Comparison of ENCODE assay signal across 24 cellular contexts in the genomic region with DNA sequence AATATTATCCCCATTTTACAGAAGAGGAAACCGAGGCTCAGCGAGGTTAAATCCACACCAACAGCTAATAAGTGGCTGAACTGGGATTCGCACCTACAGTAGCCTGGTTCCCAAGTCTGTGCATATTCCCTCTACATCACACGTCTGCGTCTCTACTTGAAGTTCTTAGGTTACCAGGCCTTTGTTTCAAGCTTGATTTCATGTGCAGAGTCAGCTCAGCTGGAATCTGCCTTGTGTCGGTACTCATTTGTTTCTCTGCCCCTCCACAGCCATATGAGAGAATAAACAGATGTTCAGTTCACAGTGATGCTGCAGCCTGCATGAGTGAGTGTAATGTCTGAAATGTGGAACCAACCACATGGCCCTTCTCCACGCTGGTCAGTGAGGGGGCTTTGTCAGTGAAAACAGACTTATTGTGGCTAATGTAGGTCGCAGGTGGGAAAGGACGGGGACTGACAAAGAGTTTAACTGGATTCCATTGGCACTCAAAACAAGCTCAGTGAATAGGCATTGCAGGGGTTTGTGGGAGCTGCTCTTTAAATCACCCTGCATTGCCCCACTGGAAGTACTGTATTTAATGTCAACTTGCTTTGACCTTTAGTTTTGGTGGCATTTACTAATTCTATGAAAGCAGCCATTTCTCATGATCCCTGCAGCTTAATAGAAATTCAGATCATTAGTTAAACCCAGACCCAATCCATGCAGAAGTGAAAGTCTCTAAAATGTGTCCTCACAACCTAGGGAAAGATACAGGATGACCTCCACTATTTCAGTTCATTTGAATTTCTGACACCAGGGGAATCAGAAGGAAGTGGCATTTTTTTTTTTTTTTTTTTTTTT.
DNase-seq lines count a peak whose midpoint lies in the region; ATAC-seq, FAIRE-seq and TF ChIP-seq lines count a peak whose summit lies in the region.
"Had no signal": no experiment of that assay in that cellular context is flagged by ENCODE, and none has a peak within 500 bp of the region (broad histone marks: within the 10 kb centered on the region; RNA-seq: fewer than 3 reads in every experiment).

No MANE protein-coding gene starts in this region.

- peak overlapping the region; percentile 14 to 46; a peak in 3 of 4 replicates for H3K4me2 ChIP-seq in H1 (ENCODE audit: insufficient read depth in 1 of 2, low read depth in 2 of 2, low read length in 2 of 2)

- no peak for TF ChIP-seq EP300 in H1 (IDR thresholded peaks at IDR 0.05; ENCODE audit: borderline replicate concordance in 1 of 2, low read depth in 2 of 2, low read length in 2 of 2)

- no peak overlapping the region for H4K5ac ChIP-seq in H1 (ENCODE audit: insufficient read length, low read depth, low read length)

- H3K4ac ChIP-seq in H1 (replicated peaks; ENCODE audit: insufficient read length, low read depth, low read length): no peak overlapping the region

- no peaks in the 10 kb centered on the region for H3K79me2 ChIP-seq in H1 (ENCODE audit: control insufficient read depth in 1 of 2, insufficient read depth in 2 of 2, low read length in 2 of 2)

- no peak overlapping the region for H2BK20ac ChIP-seq in H1 (ENCODE audit: low read length)

- H3K4me3 ChIP-seq in HUES48 (ENCODE audit: low read depth, low read length) (no peak overlapping the region), H1 (ENCODE audit: extremely low read depth in 1 of 4, insufficient read depth in 2 of 4, low read depth in 3 of 4, low read length in 4 of 4) (no peak overlapping the region)
- H3K4me3 ChIP-seq: dorsolateral prefrontal cortex, left ventricle myocardium inferior had no signal

- no peak overlapping the region for H4K91ac ChIP-seq in H1 (replicated peaks; ENCODE audit: insufficient read length, low read length)

- ATAC-seq in esophagus mucosa (no peak), GM21717 (IDR thresholded peaks at IDR 0.05; ENCODE audit: unreplicated experiment) (no peak)
- ATAC-seq: sciatic nerve; stimulated activated effector memory CD8-positive, alpha-beta T cell treated with anti-CD3 and anti-CD28 coated beads, Interleukin-12 subunit alpha, Interleukin-12 subunit beta, amount 100 ng/mL, for 72 hours had no signal

- no peak overlapping the region for H4K8ac ChIP-seq in H1 (ENCODE audit: extremely low read depth, insufficient read depth, low read length)

- TF ChIP-seq RAD21 in H1 (IDR thresholded peaks at IDR 0.05 in 1 of 2, conservative IDR thresholded peaks at IDR 0.05 in 1 of 2; ENCODE audit: low read depth in 2 of 2, low read length in 2 of 2): no peak

- peak; percentile 39 for FAIRE-seq in H1 (lab: Jason Lieb, UNC)
- FAIRE-seq: RCC 7860 had no signal

- H3K9ac ChIP-seq in HUES48 (ENCODE audit: low read depth, low read length) (no peak overlapping the region), H1 (replicated peaks in 1 of 4; ENCODE audit: extremely low read depth in 1 of 4, low read depth in 3 of 4, low read length in 3 of 4) (no peak overlapping the region)

- H3K27ac ChIP-seq in HUES48 (ENCODE audit: low read depth, low read length) (peak overlapping the region; percentile 52), H1 (ENCODE audit: low read depth, low read length) (no peak overlapping the region)
- H3K27ac ChIP-seq: dorsolateral prefrontal cortex, left ventricle myocardium inferior, neutrophil had no signal

- H3K4me1 ChIP-seq in HUES48 (ENCODE audit: control insufficient read depth, insufficient read depth, low read length) (peaks cover 19% of the 10 kb centered on the region), H1 (replicated peaks in 1 of 4; ENCODE audit: control insufficient read depth in 3 of 4, insufficient read depth in 4 of 4, low read length in 3 of 4) (peaks cover 0 to 8% (median 6%) of the 10 kb centered on the region in 4 experiments; a peak in 4 of 7 replicates)

- H3K56ac ChIP-seq in H1 (replicated peaks; ENCODE audit: insufficient read length, low read depth, low read length): no peak overlapping the region

- no peak overlapping the region for H2BK120ac ChIP-seq in H1 (replicated peaks; ENCODE audit: low read depth, low read length)

- H2AK5ac ChIP-seq in H1 (ENCODE audit: low read depth, low read length): no peak overlapping the region

- H3K36me3 ChIP-seq in HUES48 (ENCODE audit: control insufficient read depth, insufficient read depth, low read length): no peaks in the 10 kb centered on the region
- no peaks in the 10 kb centered on the region for H3K36me3 ChIP-seq in H1 (ENCODE audit: control insufficient read depth in 2 of 4, insufficient read depth in 4 of 4, low read length in 3 of 4)
- H3K36me3 ChIP-seq: left ventricle myocardium inferior, neutrophil had no signal

- H2AFZ ChIP-seq in H1 (ENCODE audit: low read length): peak overlapping the region; percentile 70

- no peaks in the 10 kb centered on the region for H3K79me1 ChIP-seq in H1 (ENCODE audit: low read depth, low read length)

- H2BK12ac ChIP-seq in H1 (ENCODE audit: low read depth, low read length): peak overlapping the region; percentile 19; the same call in 1 of the 2 replicates

- no peak for TF ChIP-seq POLR2A in H1 (IDR thresholded peaks at IDR 0.05; ENCODE audit: control extremely low read depth in 1 of 2, low read depth in 2 of 2, low read length in 2 of 2)

- peak; percentile 13 to 68 for DNase-seq in NCI-H524 (lab: John Stamatoyannopoulos, UW)
- no peak for DNase-seq in NCI-H524 treated with DMSO at 0.1 percent for 48 hours (lab: John Stamatoyannopoulos, UW)
- no peak for DNase-seq in H1 (ENCODE audit: low read depth in 1 of 2, low spot score in 2 of 2)
- DNase-seq in DMS 273 treated with DMSO at 0.1 percent for 48 hours (lab: John Stamatoyannopoulos, UW): no peak
- no peak for DNase-seq in Kasumi-1 (lab: John Stamatoyannopoulos, UW)
- DNase-seq: 8988T; activated CD4-positive, alpha-beta T cell treated with anti-CD3 and anti-CD28 coated beads, Interleukin-2, amount 50 U/mL, for 48 hours; activated CD4-positive, CD25-positive, alpha-beta regulatory T cell; activated naive CD4-positive, alpha-beta T cell treated with anti-CD3 and anti-CD28 coated beads, Interleukin-2, amount 10 ng/mL, durations not matched to agents 7 days and 5 days; CD4-positive, alpha-beta memory T cell; cerebellar nuclear complex; dorsolateral prefrontal cortex; left ventricle myocardium inferior; NCI-H1436; NCI-H69; SIG-M5; stimulated activated CD4-positive, alpha-beta T cell treated with anti-CD3 and anti-CD28 coated beads, Interleukin-4, amount 100 ng/mL, for 24 hours had no signal

- WGBS in H1 (ENCODE audit: extremely low coverage in 1 of 2, insufficient coverage in 1 of 2, insufficient read length in 1 of 2, insufficient replicate concordance in 2 of 2, low coverage in 1 of 2, low lambda C conversion rate in 2 of 2, missing lambda C conversion rate in 1 of 2), 2 experiments: 57% methylated on average over 9 of the region's 9 CpGs; no CpG with 5 or more reads in 1 of the 2 experiments

- no peaks in the 10 kb centered on the region for H3K23me2 ChIP-seq in H1 (ENCODE audit: low read depth, low read length)

- POLR2A ChIA-PET in H1 (lab: Charles Lee; ENCODE audit: partially characterized antibody): interaction anchor here (0.5 kb wide), 1 partner anchor 12 kb away, joined by 4 read pairs; no protein-coding TSS in a partner anchor

- H3K23ac ChIP-seq in H1 (ENCODE audit: insufficient read length): no peak overlapping the region

- CTCF ChIA-PET in H1 (lab: Charles Lee; ENCODE audit: partially characterized antibody): interaction anchor here (0.9 to 1.3 kb wide), 2 partner anchors 16 to 18 kb away, joined by 3 read pairs; no protein-coding TSS in a partner anchor

- 0 out of 2 replicates have a peak overlapping the region, but pooled peaks have one; percentile 57 for H3K18ac ChIP-seq in H1 (ENCODE audit: extremely low read depth, low read length)

- H2BK15ac ChIP-seq in H1 (ENCODE audit: low read length): peak overlapping the region; percentile 63; the same call in 1 of the 2 replicates

- no peak overlapping the region for H2BK5ac ChIP-seq in H1 (ENCODE audit: low read depth, low read length)

- no peaks in the 10 kb centered on the region for H4K20me1 ChIP-seq in H1 (replicated peaks in 1 of 2; ENCODE audit: control insufficient read depth in 1 of 2, insufficient read depth in 2 of 2, low read length in 2 of 2)

- TF ChIP-seq CTCF in H1 (IDR thresholded peaks at IDR 0.05; ENCODE audit: control extremely low read depth in 1 of 3, insufficient read depth in 1 of 3, low read depth in 1 of 3, low read length in 3 of 3): no peak

- H3K14ac ChIP-seq in H1 (ENCODE audit: insufficient read length): no peak overlapping the region

- H3K27me3 ChIP-seq in HUES48 (ENCODE audit: control insufficient read depth, insufficient read depth, low read length) (no peaks in the 10 kb centered on the region), H1 (replicated peaks in 1 of 4; ENCODE audit: control insufficient read depth in 3 of 4, extremely low read depth in 1 of 4, insufficient read depth in 3 of 4, low read length in 3 of 4) (no peaks in the 10 kb centered on the region)
- H3K27me3 ChIP-seq: dorsolateral prefrontal cortex, neutrophil had no signal

- H3K9me3 ChIP-seq in HUES48 (ENCODE audit: control insufficient read depth, insufficient read depth, low read length) (no peaks in the 10 kb centered on the region), H1 (ENCODE audit: insufficient read depth in 2 of 2, low read depth in 1 of 2, low read length in 1 of 2) (no peaks in the 10 kb centered on the region)
- H3K9me3 ChIP-seq: left ventricle myocardium inferior, neutrophil had no signal

TF ChIP-seq in H1, 55 proteins besides CTCF, POLR2A, EP300 and RAD21:
- no peak for TF ChIP-seq CREB1 (IDR thresholded peaks at IDR 0.05)
- TF ChIP-seq POLR2AphosphoS5 (IDR thresholded peaks at IDR 0.05; ENCODE audit: low read depth, low read length): no peak
- no peak for TF ChIP-seq KDM4A (IDR thresholded peaks at IDR 0.05; ENCODE audit: low read depth, low read length, severe bottlenecking)
- no peak for TF ChIP-seq TEAD4 (IDR thresholded peaks at IDR 0.05; ENCODE audit: low read depth, low read length)

Comparison
In these comparisons a context has a peak if more than half of its experiments do, and no peak if none do; other contexts are left out.
1. DNase-seq: peak in NCI-H524 (2 of 2); none in NCI-H524 treated with DMSO at 0.1 percent for 48 hours (single experiment), H1 (0 of 2), DMS 273 treated with DMSO at 0.1 percent for 48 hours (single experiment) and Kasumi-1 (0 of 2).